Comparison of ENCODE assay signal across 11 cellular contexts in genomic region chr1:160579216-160579701, GRCh38. TPM values are rescaled to one million over a fixed set of nuclear protein-coding genes. Genes with fewer than 3 reads are reported as not detected.
DNase-seq lines count a peak whose midpoint lies in the region; ATAC-seq, FAIRE-seq and TF ChIP-seq lines count a peak whose summit lies in the region.
"Had no signal": no experiment of that assay in that cellular context is flagged by ENCODE, and none has a peak within 500 bp of the region (broad histone marks: within the 10 kb centered on the region; RNA-seq: fewer than 3 reads in every experiment).

CD84 (minus strand) TSS chr1:160579496; CDS start chr1:160579437, 59 bp downstream.

- TF ChIP-seq CTCF in K562 (IDR thresholded peaks at IDR 0.05 in 2 of 3, conservative IDR thresholded peaks at IDR 0.05 in 1 of 3; ENCODE audit: insufficient read depth in 2 of 3, low read depth in 1 of 3, low read length in 3 of 3) (no peak), A673 (conservative IDR thresholded peaks at IDR 0.05; ENCODE audit: low read depth, low read length) (no peak)

- intact Hi-C loops in K562 (cut with micrococcal nuclease) = no loop called here
- intact Hi-C loops in sciatic nerve (cut with DNase I) = no loop called here
- intact Hi-C loops in A673 (cut with micrococcal nuclease; ENCODE audit: unreplicated experiment) = no loop called here

- ATAC-seq in K562 (peak; percentile 65), sciatic nerve (no peak), HG02610 (IDR thresholded peaks at IDR 0.05; ENCODE audit: unreplicated experiment) (no peak), left lobe of liver (no peak)

- H3K36me3 ChIP-seq in K562 (ENCODE audit: control insufficient read depth, insufficient read depth, low read length) (no peaks in the 10 kb centered on the region), A673 (ENCODE audit: insufficient read depth, low read length, poor library complexity, severe bottlenecking) (no peaks in the 10 kb centered on the region)

- peak; percentile 92 for FAIRE-seq in GM12892 (lab: Jason Lieb, UNC)
- peak; percentile 62 for FAIRE-seq in K562 (lab: Jason Lieb, UNC)

- H3K4me2 ChIP-seq in K562 (ENCODE audit: insufficient read depth, low read length) = peak within 1 kb of the TSS; percentile 75

- in situ Hi-C loops in K562 (cut with MboI) = no loop called here

- H2AFZ ChIP-seq in K562 (ENCODE audit: low read depth, low read length) = peak within 1 kb of the TSS; percentile 97

- BruUV-seq in K562 (replicated peaks; lab: Mats Ljungman, UMichigan) (no TSS peak), A673 (replicated peaks; lab: Mats Ljungman, UMichigan) (no TSS peak)

- TF ChIP-seq POLR2A in GM12892 (IDR thresholded peaks at IDR 0.05; ENCODE audit: low read depth, low read length) = 0 out of 2 replicates have a peak, but pooled peaks have one; percentile 46
- TF ChIP-seq POLR2A in K562 (conservative IDR thresholded peaks at IDR 0.05) = no peak

- POLR2A ChIA-PET in K562 (lab: Yijun Ruan, JAX) = interaction anchor here (0.8 to 1.9 kb wide), 3 partner anchors 8 to 14 kb away, joined by 3 to 6 read pairs (median 4); no protein-coding TSS in a partner anchor
- POLR2A ChIA-PET in A673 (lab: Charles Lee; ENCODE audit: low non-redundant PET) = no interaction called here

- H3K4me3 ChIP-seq in K562 (peak within 1 kb of the TSS; percentile 5; the same call in 1 of the 2 replicates), A673 (ENCODE audit: low read depth, low read length, poor library complexity, severe bottlenecking) (no peak within 1 kb of the TSS)

- peak within 1 kb of the TSS; percentile 67 to 78 for H3K9ac ChIP-seq in K562 (ENCODE audit: insufficient read depth in 1 of 2, low read depth in 2 of 2, low read length in 2 of 2)

- H3K9me3 ChIP-seq in K562 (replicated peaks; ENCODE audit: control insufficient read depth, insufficient read depth, low read depth, low read length) (no peaks in the 10 kb centered on the region), A673 (ENCODE audit: low read depth, low read length, poor library complexity, severe bottlenecking) (no peaks in the 10 kb centered on the region)

- H3K27ac ChIP-seq in K562 (ENCODE audit: extremely low read depth, low read depth, low read length) = peak within 1 kb of the TSS; percentile 85
- H3K27ac ChIP-seq in A673 (ENCODE audit: low read depth, low read length, poor library complexity, severe bottlenecking) = no peak within 1 kb of the TSS

- no peak for TF ChIP-seq RAD21 in K562 (CRISPR knock-in tag; conservative IDR thresholded peaks at IDR 0.05 in 1 of 2, IDR thresholded peaks at IDR 0.05 in 1 of 2)

- no peak for DNase-seq in GM12892 (ENCODE audit: insufficient read length)
- DNase-seq in MV-4-11 (lab: John Stamatoyannopoulos, UW) = peak; percentile 70
- DNase-seq in K562 (ENCODE audit: extremely low read depth in 1 of 4, low spot score in 3 of 4) = peak in 2 of 4 experiments; percentile 22 to 33
- no peak for DNase-seq in sciatic nerve (ENCODE audit: low spot score)
- DNase-seq in SHP77 (lab: John Stamatoyannopoulos, UW) = no peak
- DNase-seq in A673 (ENCODE audit: low spot score) = no peak
- DNase-seq in left lobe of liver (ENCODE audit: low spot score) = no peak
- DNase-seq: activated CD4-positive, CD25-positive, alpha-beta regulatory T cell treated with anti-CD3 and anti-CD28 coated beads, Interleukin-2, amount 50 U/mL, for 72 hours; effector CD4-positive, alpha-beta T cell; kidney glomerular epithelial cell had no signal

- WGBS in K562 (ENCODE audit: insufficient coverage, low coverage, missing lambda C conversion rate) = 5% methylated on average over 3 of the region's 3 CpGs

- H3K79me2 ChIP-seq in K562 (ENCODE audit: control insufficient read depth, insufficient read depth, low read length) = no peaks in the 10 kb centered on the region

- H4K20me1 ChIP-seq in K562 (replicated peaks; ENCODE audit: control insufficient read depth, insufficient read depth, low read length) = no peaks in the 10 kb centered on the region

- H3K27me3 ChIP-seq in K562 (ENCODE audit: control insufficient read depth in 2 of 2, insufficient read depth in 2 of 2, low read length in 2 of 2) = no peaks in the 10 kb centered on the region
- H3K27me3 ChIP-seq in A673 (replicated peaks; ENCODE audit: insufficient read depth, low read depth, low read length, poor library complexity) = no peaks in the 10 kb centered on the region

- TF ChIP-seq EP300 in K562 (IDR thresholded peaks at IDR 0.05; ENCODE audit: low read length) = no peak

- CTCF ChIA-PET in K562 (lab: Yijun Ruan, JAX; ENCODE audit: low intra/inter-chr PET ratio) = no interaction called here
- CTCF ChIA-PET in A673 (lab: Charles Lee) = no interaction called here

- H3K4me1 ChIP-seq in K562 (replicated peaks in 1 of 2; ENCODE audit: control insufficient read depth in 2 of 2, insufficient read depth in 2 of 2, low read length in 2 of 2) = peaks cover 3 to 73% of the 10 kb centered on the region in 2 experiments; a peak in 4 of 5 replicates
- no peaks in the 10 kb centered on the region for H3K4me1 ChIP-seq in A673 (ENCODE audit: insufficient read depth, low read length, poor library complexity, severe bottlenecking)

- H3K9me1 ChIP-seq in K562 (ENCODE audit: control insufficient read depth, insufficient read depth, low read length) = no peaks in the 10 kb centered on the region

TF ChIP-seq in K562, 482 proteins besides CTCF, POLR2A, EP300 and RAD21 (continues in another document):
- TF ChIP-seq ZKSCAN1 (IDR thresholded peaks at IDR 0.05; ENCODE audit: low read depth, low read length) (peak; percentile 96), HMBOX1 (IDR thresholded peaks at IDR 0.05) (peak; percentile 30; the same call in 1 of the 2 replicates), AFF4 (CRISPR knock-in tag; IDR thresholded peaks at IDR 0.05) (0 out of 2 replicates have a peak, but pooled peaks have one; percentile 44)

RNA-seq across cellular contexts. Expression of gene CD84, which starts in this region (rescaled TPM):
- 18.7 TPM for polyA plus RNA-seq in GM12892 (2012; ENCODE audit: missing spikeins)
- total RNA-seq in K562 (2011; cell fraction: chromatin; rRNA removed; ENCODE audit: low replicate concordance) = 3.9 and 4.7 TPM in 2 replicates
- total RNA-seq in K562 (2011; cell fraction: nucleolus; rRNA removed) = 1.5 and 2.4 TPM in 2 replicates
- total RNA-seq in K562 (2011; cell fraction: nucleoplasm; rRNA removed) = 2.9 and 3.3 TPM in 2 replicates
- total RNA-seq in K562 (2014; rRNA removed) (0.82 and 1.4 TPM in 2 replicates), K562 (2014; rRNA removed; fragmentation: Illumina TruSeq; extraction: Trizol) (2.2 and 2.5 TPM in 2 replicates), K562 (2015; rRNA removed; fragmentation: Illumina TruSeq; extraction: Trizol) (6.8 TPM in 2 replicates), K562 (2021) (1.9 and 2.5 TPM in 2 replicates), sciatic nerve (13.5 TPM), A673 (2021) (not detected in 2 replicates), left lobe of liver (3.2 TPM)
- polyA plus RNA-seq in K562 (2011; rRNA removed) (2.0 and 7.3 TPM in 2 replicates), K562 (2014; fragmentation: Illumina TruSeq; extraction: Trizol) (3.1 and 3.5 TPM in 2 replicates), K562 (2014; fragmentation: Nextera tagmentation; extraction: Ambion mirVana) (1 to 10 TPM; 1.0 to 1.5 TPM), K562 (2014; rRNA removed) (1.6 and 1.8 TPM in 2 replicates)
- 0.37 and 4.0 TPM in 2 replicates for polyA plus RNA-seq in K562 (2011; cell fraction: cytosol; rRNA removed)
- 2.0 and 6.2 TPM in 2 replicates for polyA plus RNA-seq in K562 (2011; cell fraction: nucleus; rRNA removed)
- polyA plus RNA-seq in K562 (2012) = 3.1 and 5.8 TPM in 2 replicates
- 3.3 and 12.3 TPM in 2 replicates for polyA minus RNA-seq in K562 (2011; rRNA and poly(A)+ RNA removed)
- polyA minus RNA-seq in K562 (2011; cell fraction: cytosol; rRNA and poly(A)+ RNA removed) = 0.48 and 1.8 TPM in 2 replicates
- polyA minus RNA-seq in K562 (2011; cell fraction: nucleus; rRNA and poly(A)+ RNA removed) = 0.94 and 7.8 TPM in 2 replicates
